In the genomic region with DNA sequence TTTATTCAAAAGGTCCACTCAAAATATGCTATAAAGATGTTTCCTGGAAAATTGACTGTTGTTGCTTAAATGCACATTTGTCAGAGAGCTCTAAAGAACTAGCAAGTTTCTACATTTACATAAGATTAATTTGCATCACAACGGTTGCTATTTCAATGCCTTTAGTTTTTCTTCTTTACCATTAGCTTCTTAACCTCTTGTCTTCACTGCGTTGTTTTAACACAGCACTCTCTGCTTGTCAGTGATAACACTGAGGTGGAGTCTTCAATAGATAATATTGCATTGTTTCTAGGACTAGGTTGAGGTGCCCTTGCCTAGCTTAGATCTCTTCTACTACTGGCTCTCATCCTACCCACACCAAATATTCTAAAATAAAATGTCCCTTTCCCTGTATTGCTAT, we compare ENCODE assay signal across 19 cellular contexts.
A peak's percentile ranks its signal among the peaks of the same experiment; 100 is the strongest.
DNase-seq lines count a peak whose midpoint lies in the region; ATAC-seq and TF ChIP-seq lines count a peak whose summit lies in the region.
"Had no signal": no experiment of that assay in that cellular context is flagged by ENCODE, and none has a peak within 500 bp of the region (broad histone marks: within the 10 kb centered on the region; RNA-seq: fewer than 3 reads in every experiment).

No MANE protein-coding gene starts in this region.

- H3K9ac ChIP-seq in HUES6 (ENCODE audit: low read length) (no peak overlapping the region), iPS-18a (ENCODE audit: low read length) (no peak overlapping the region)
- H3K9ac ChIP-seq: BLaER1 had no signal

- H3K27ac ChIP-seq in GM23338 (ENCODE audit: low read depth) = 0 out of 2 replicates have a peak overlapping the region, but pooled peaks have one; percentile 9
- no peak overlapping the region; the same call in 1 of the 2 replicates for H3K27ac ChIP-seq in HUES6 (ENCODE audit: low read depth, low read length)
- H3K27ac ChIP-seq in iPS-18a (ENCODE audit: low read length) = no peak overlapping the region
- H3K27ac ChIP-seq: BLaER1 had no signal

- peak overlapping the region; percentile 37 for H3K4me2 ChIP-seq in GM23338
- H3K4me2 ChIP-seq: BLaER1 had no signal

- H3K9me3 Mint-ChIP-seq in GM23338 (no peaks in the 10 kb centered on the region), WTC11 (peaks cover 9% of the 10 kb centered on the region)
- no peaks in the 10 kb centered on the region for H3K9me3 Mint-ChIP-seq in activated T-cell treated with anti-CD3 and anti-CD28 coated beads, Interleukin-2, amount 50 U/mL, for 4 hours
- H3K9me3 Mint-ChIP-seq: CD14-positive monocyte; CD4-positive, alpha-beta memory T cell had no signal

- peaks cover 36% of the 10 kb centered on the region for H3K4me1 ChIP-seq in GM23338 (ENCODE audit: insufficient read depth)
- H3K4me1 ChIP-seq in HUES6 (ENCODE audit: control insufficient read depth, insufficient read depth, low read length) = peaks cover 38% of the 10 kb centered on the region
- peaks cover 29% of the 10 kb centered on the region for H3K4me1 ChIP-seq in iPS-18a (ENCODE audit: control insufficient read depth, low read depth, low read length)

- no peaks in the 10 kb centered on the region for H4K20me1 ChIP-seq in GM23338 (replicated peaks; ENCODE audit: insufficient read depth)
- H4K20me1 ChIP-seq: BLaER1 had no signal

- no peaks in the 10 kb centered on the region for H3K36me3 ChIP-seq in GM23338 (ENCODE audit: insufficient read depth)
- H3K36me3 ChIP-seq in HUES6 (ENCODE audit: control insufficient read depth, insufficient read depth, low read length) = no peaks in the 10 kb centered on the region
- H3K36me3 ChIP-seq in iPS-18a (ENCODE audit: control insufficient read depth, low read depth, low read length) = no peaks in the 10 kb centered on the region
- H3K36me3 ChIP-seq: BLaER1, HAP-1 had no signal

- CTCF ChIA-PET in WTC11 (lab: Charles Lee) = interaction anchor here (0.8 kb wide), 1 partner anchor 78 kb away, joined by 3 read pairs; no protein-coding TSS in a partner anchor

- H2AFZ ChIP-seq in GM23338 = no peak overlapping the region

- ATAC-seq in GM23338 (peak; percentile 81), WTC11 (peak; percentile 63), HG03571 (IDR thresholded peaks at IDR 0.05; ENCODE audit: unreplicated experiment) (no peak), HG03095 (IDR thresholded peaks at IDR 0.05; ENCODE audit: unreplicated experiment) (no peak)
- no peak for ATAC-seq in activated T-cell treated with anti-CD3 and anti-CD28 coated beads, Interleukin-2, amount 50 U/mL, for 4 hours

- no peaks in the 10 kb centered on the region for H3F3A ChIP-seq in GM23338 (replicated peaks; ENCODE audit: low read depth)

- peak overlapping the region; percentile 19; the same call in 1 of the 2 replicates for H3K4me3 ChIP-seq in GM23338
- H3K4me3 ChIP-seq in HUES6 (ENCODE audit: low read depth, low read length) = peak overlapping the region; percentile 17
- H3K4me3 ChIP-seq in iPS-18a (ENCODE audit: low read length) = peak overlapping the region; percentile 25
- H3K4me3 ChIP-seq: BLaER1, HAP-1 had no signal

- H3K27me3 Mint-ChIP-seq in GM23338 (ENCODE audit: insufficient read depth, low read depth, poor library complexity) = peaks cover 2% of the 10 kb centered on the region
- H3K27me3 Mint-ChIP-seq in WTC11 (ENCODE audit: low read depth) = peaks cover 7% of the 10 kb centered on the region
- peaks cover 4% of the 10 kb centered on the region for H3K27me3 Mint-ChIP-seq in activated T-cell treated with anti-CD3 and anti-CD28 coated beads, Interleukin-2, amount 50 U/mL, for 4 hours (ENCODE audit: low read depth)

- H3K27me3 ChIP-seq in GM23338 (ENCODE audit: insufficient read depth) (no peaks in the 10 kb centered on the region), HUES6 (ENCODE audit: control insufficient read depth, insufficient read depth, low read length) (no peaks in the 10 kb centered on the region), iPS-18a (ENCODE audit: control insufficient read depth, insufficient read depth, low read length) (no peaks in the 10 kb centered on the region)
- H3K27me3 ChIP-seq: BLaER1 had no signal

- H3K4me1 Mint-ChIP-seq in GM23338 (peaks cover 47% of the 10 kb centered on the region), WTC11 (peaks cover 49% of the 10 kb centered on the region)
- no peaks in the 10 kb centered on the region for H3K4me1 Mint-ChIP-seq in activated T-cell treated with anti-CD3 and anti-CD28 coated beads, Interleukin-2, amount 50 U/mL, for 4 hours (ENCODE audit: low read depth)
- H3K4me1 Mint-ChIP-seq: CD4-positive, alpha-beta memory T cell had no signal

- POLR2A ChIA-PET in WTC11 (lab: Charles Lee) = interaction anchor here (1.1 kb wide), 1 partner anchor 165 kb away, joined by 3 read pairs; no protein-coding TSS in a partner anchor

- H3K27ac Mint-ChIP-seq in GM23338 (peak overlapping the region; percentile 25), WTC11 (peak overlapping the region; percentile 10)
- H3K27ac Mint-ChIP-seq: CD14-positive monocyte; CD4-positive, alpha-beta memory T cell had no signal

- TF ChIP-seq CTCF in GM23338 (conservative IDR thresholded peaks at IDR 0.05; ENCODE audit: low read depth in 2 of 2) (no peak), WTC11 (IDR thresholded peaks at IDR 0.05) (no peak)

- H3K9me2 ChIP-seq in GM23338 (ENCODE audit: insufficient read depth) = no peaks in the 10 kb centered on the region

- peak overlapping the region; percentile 29 for H3K4me3 Mint-ChIP-seq in GM23338
- H3K4me3 Mint-ChIP-seq in WTC11 = peak overlapping the region; percentile 5
- no peak overlapping the region for H3K4me3 Mint-ChIP-seq in activated T-cell treated with anti-CD3 and anti-CD28 coated beads, Interleukin-2, amount 50 U/mL, for 4 hours
- H3K4me3 Mint-ChIP-seq: CD14-positive monocyte; CD4-positive, alpha-beta memory T cell had no signal

- DNase-seq in GM23338 (ENCODE audit: low spot score) = peak; percentile 64
- no peak for DNase-seq in WTC11 (ENCODE audit: low spot score)
- DNase-seq in HK-2 (ENCODE audit: unreplicated experiment) = no peak
- DNase-seq in activated T-cell treated with anti-CD3 and anti-CD28 coated beads, Interleukin-2, amount 50 U/mL, for 4 hours = no peak
- DNase-seq: 8988T; CD4-positive, alpha-beta memory T cell; DMS153; DMS79; GDM1; GOT3; IMR-90; KBM-7 had no signal

- no peaks in the 10 kb centered on the region for H3K79me2 ChIP-seq in GM23338 (replicated peaks; ENCODE audit: insufficient read depth)

- no peaks in the 10 kb centered on the region for H3K36me3 Mint-ChIP-seq in GM23338 (ENCODE audit: low read depth)
- peaks cover 7% of the 10 kb centered on the region for H3K36me3 Mint-ChIP-seq in WTC11
- no peaks in the 10 kb centered on the region for H3K36me3 Mint-ChIP-seq in activated T-cell treated with anti-CD3 and anti-CD28 coated beads, Interleukin-2, amount 50 U/mL, for 4 hours (ENCODE audit: insufficient read depth)
- H3K36me3 Mint-ChIP-seq: CD14-positive monocyte; CD4-positive, alpha-beta memory T cell had no signal

- H3K9me3 ChIP-seq in HUES6 (ENCODE audit: control insufficient read depth, insufficient read depth, low read depth, low read length) (no peaks in the 10 kb centered on the region; the same call in 1 of the 2 replicates), iPS-18a (ENCODE audit: control insufficient read depth, low read depth, low read length) (no peaks in the 10 kb centered on the region)
- H3K9me3 ChIP-seq: BLaER1, HAP-1 had no signal

TF ChIP-seq in GM23338, 12 proteins besides CTCF, POLR2A, EP300 and RAD21 (continues in another document):
- TF ChIP-seq NANOG (IDR thresholded peaks at IDR 0.05; ENCODE audit: borderline replicate concordance) = peak; percentile 30

TF ChIP-seq in WTC11, 78 proteins besides CTCF, POLR2A, EP300 and RAD21 (continues in another document):
- TF ChIP-seq CBFB (CRISPR knock-in tag; IDR thresholded peaks at IDR 0.05; ENCODE audit: low read depth) (no peak), ZBTB21 (CRISPR knock-in tag; IDR thresholded peaks at IDR 0.05; ENCODE audit: borderline replicate concordance) (no peak), JAZF1 (CRISPR knock-in tag; IDR thresholded peaks at IDR 0.05) (no peak), FOXP1 (CRISPR knock-in tag; IDR thresholded peaks at IDR 0.05; ENCODE audit: borderline replicate concordance) (no peak), ZNF138 (CRISPR knock-in tag; conservative IDR thresholded peaks at IDR 0.05) (no peak)
- TF ChIP-seq, protein P1, sequence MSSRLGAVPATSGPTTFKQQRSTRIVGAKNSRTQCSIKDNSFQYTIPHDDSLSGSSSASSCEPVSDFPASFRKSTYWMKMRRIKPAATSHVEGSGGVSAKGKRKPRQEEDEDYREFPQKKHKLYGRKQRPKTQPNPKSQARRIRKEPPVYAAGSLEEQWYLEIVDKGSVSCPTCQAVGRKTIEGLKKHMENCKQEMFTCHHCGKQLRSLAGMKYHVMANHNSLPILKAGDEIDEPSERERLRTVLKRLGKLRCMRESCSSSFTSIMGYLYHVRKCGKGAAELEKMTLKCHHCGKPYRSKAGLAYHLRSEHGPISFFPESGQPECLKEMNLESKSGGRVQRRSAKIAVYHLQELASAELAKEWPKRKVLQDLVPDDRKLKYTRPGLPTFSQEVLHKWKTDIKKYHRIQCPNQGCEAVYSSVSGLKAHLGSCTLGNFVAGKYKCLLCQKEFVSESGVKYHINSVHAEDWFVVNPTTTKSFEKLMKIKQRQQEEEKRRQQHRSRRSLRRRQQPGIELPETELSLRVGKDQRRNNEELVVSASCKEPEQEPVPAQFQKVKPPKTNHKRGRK (CRISPR knock-in tag; IDR thresholded peaks at IDR 0.05; ENCODE audit: borderline replicate concordance) = no peak
- TF ChIP-seq, protein P2, sequence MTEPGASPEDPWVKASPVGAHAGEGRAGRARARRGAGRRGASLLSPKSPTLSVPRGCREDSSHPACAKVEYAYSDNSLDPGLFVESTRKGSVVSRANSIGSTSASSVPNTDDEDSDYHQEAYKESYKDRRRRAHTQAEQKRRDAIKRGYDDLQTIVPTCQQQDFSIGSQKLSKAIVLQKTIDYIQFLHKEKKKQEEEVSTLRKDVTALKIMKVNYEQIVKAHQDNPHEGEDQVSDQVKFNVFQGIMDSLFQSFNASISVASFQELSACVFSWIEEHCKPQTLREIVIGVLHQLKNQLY (CRISPR knock-in tag; IDR thresholded peaks at IDR 0.05) = no peak
- TF ChIP-seq, protein P3, sequence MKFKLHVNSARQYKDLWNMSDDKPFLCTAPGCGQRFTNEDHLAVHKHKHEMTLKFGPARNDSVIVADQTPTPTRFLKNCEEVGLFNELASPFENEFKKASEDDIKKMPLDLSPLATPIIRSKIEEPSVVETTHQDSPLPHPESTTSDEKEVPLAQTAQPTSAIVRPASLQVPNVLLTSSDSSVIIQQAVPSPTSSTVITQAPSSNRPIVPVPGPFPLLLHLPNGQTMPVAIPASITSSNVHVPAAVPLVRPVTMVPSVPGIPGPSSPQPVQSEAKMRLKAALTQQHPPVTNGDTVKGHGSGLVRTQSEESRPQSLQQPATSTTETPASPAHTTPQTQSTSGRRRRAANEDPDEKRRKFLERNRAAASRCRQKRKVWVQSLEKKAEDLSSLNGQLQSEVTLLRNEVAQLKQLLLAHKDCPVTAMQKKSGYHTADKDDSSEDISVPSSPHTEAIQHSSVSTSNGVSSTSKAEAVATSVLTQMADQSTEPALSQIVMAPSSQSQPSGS (CRISPR knock-in tag; IDR thresholded peaks at IDR 0.05; ENCODE audit: borderline replicate concordance, low read depth) = no peak

Comparison
In these comparisons a context has a peak if more than half of its experiments do, and no peak if none do; other contexts are left out.
1. ATAC-seq: peak in GM23338 (single experiment) and WTC11 (single experiment); none in HG03571 (single experiment), HG03095 (single experiment) and activated T-cell treated with anti-CD3 and anti-CD28 coated beads, Interleukin-2, amount 50 U/mL, for 4 hours (0 of 2).
2. Peak in every context shown above with its lines, with median percentiles within 50 percentile points of each other: H3K4me3 ChIP-seq.